6 cellular contexts compared by ENCODE assay signal in the genomic region with DNA sequence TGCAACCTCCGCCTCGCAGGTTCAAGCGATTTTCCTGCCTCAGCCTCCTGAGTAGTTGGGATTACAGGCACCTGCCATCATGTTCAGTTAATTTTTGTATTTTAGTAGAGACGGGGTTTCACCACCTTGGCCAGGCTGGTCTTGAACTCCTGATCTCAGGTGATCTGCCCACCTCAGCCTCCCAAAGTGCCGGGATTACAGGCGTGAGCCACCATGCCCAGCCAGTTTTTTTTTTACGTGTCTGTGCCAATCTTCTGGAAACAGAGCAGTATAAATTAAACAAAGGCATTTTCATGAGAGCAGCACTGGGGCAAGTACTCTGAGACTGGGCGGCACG. TPM values are rescaled to one million over a fixed set of nuclear protein-coding genes. Genes with fewer than 3 reads are reported as not detected.
DNase-seq lines count a peak whose midpoint lies in the region; ATAC-seq and TF ChIP-seq lines count a peak whose summit lies in the region.
"Not testable (repeated sequence)": the region's sequence is repeated elsewhere in the genome, so short reads cannot be mapped to it uniquely, and the experiment has no call there.

No MANE protein-coding gene starts in this region.

- not testable (repeated sequence) for H3K9ac ChIP-seq in mammary epithelial cell (ENCODE audit: insufficient read depth, low read length); smooth muscle cell (ENCODE audit: low read depth)

- H3K36me3 ChIP-seq in CD4-positive, CD25-positive, alpha-beta regulatory T cell (ENCODE audit: control insufficient read depth, insufficient read depth, low read length); Panc1 (ENCODE audit: control insufficient read depth, insufficient read depth, low read length); mammary epithelial cell (ENCODE audit: insufficient read depth, low read length); lower lobe of right lung; smooth muscle cell (ENCODE audit: low read depth): not testable (repeated sequence)

- H3K4me1 ChIP-seq in CD4-positive, CD25-positive, alpha-beta regulatory T cell (ENCODE audit: control insufficient read depth, insufficient read depth, low read length, poor library complexity, severe bottlenecking): peaks cover 45% of the 10 kb centered on the region
- H3K4me1 ChIP-seq in Panc1 (ENCODE audit: control insufficient read depth, insufficient read depth, low read length): peaks cover 29% of the 10 kb centered on the region
- peaks cover 40% of the 10 kb centered on the region for H3K4me1 ChIP-seq in mammary epithelial cell (ENCODE audit: insufficient read depth, low read length)
- H3K4me1 ChIP-seq in lower lobe of right lung: peaks cover 33% of the 10 kb centered on the region
- H3K4me1 ChIP-seq in smooth muscle cell (ENCODE audit: low read depth): not testable (repeated sequence)

- H4K20me1 ChIP-seq in mammary epithelial cell (ENCODE audit: insufficient read depth, low read length); smooth muscle cell (ENCODE audit: low read depth): not testable (repeated sequence)

- DNase-seq in CD4-positive, CD25-positive, alpha-beta regulatory T cell; Panc1 (ENCODE audit: low read depth, low spot score); activated T-cell treated with anti-CD3 and anti-CD28 coated beads, Interleukin-2, amount 50 U/mL, for 72 hours; mammary epithelial cell; lower lobe of right lung; smooth muscle cell (lab: John Stamatoyannopoulos, UW; ENCODE audit: unreplicated experiment): not testable (repeated sequence)

- in situ Hi-C loops in Panc1 (cut with HindIII; ENCODE audit: low pct_unique_long_range_greater_than_20kb, low sequenced_read_pairs); mammary epithelial cell (cut with MboI; ENCODE audit: low sequenced_read_pairs in 2 of 2): not testable (repeated sequence)

- H3K4me1 Mint-ChIP-seq in CD4-positive, CD25-positive, alpha-beta regulatory T cell: peaks cover 7 to 37% (median 20%) of the 10 kb centered on the region in 4 donors
- H3K4me1 Mint-ChIP-seq in activated T-cell treated with anti-CD3 and anti-CD28 coated beads, Interleukin-2, amount 50 U/mL, for 72 hours (ENCODE audit: low read depth): peaks cover 59% of the 10 kb centered on the region

- peak overlapping the region; percentile 74 for H3K4me2 ChIP-seq in mammary epithelial cell (ENCODE audit: insufficient read depth, low read depth, low read length)
- H3K4me2 ChIP-seq in smooth muscle cell: peak overlapping the region; percentile 64

- intact Hi-C loops in Panc1 (cut with micrococcal nuclease; ENCODE audit: unreplicated experiment); lower lobe of right lung (cut with DNase I): not testable (repeated sequence)
- intact Hi-C loops in mammary epithelial cell (cut with micrococcal nuclease): loop anchor here (1.0 kb wide), 1 partner anchor 60 kb away; no protein-coding TSS in a partner anchor

- not testable (repeated sequence) for BruUV-seq in Panc1 (replicated peaks; lab: Mats Ljungman, UMichigan); mammary epithelial cell (replicated peaks; lab: Mats Ljungman, UMichigan)

- H2AFZ ChIP-seq in mammary epithelial cell (ENCODE audit: low read depth, low read length): peak overlapping the region; percentile 67
- H2AFZ ChIP-seq in smooth muscle cell (ENCODE audit: low read depth): not testable (repeated sequence)

- H3K4me3 ChIP-seq in CD4-positive, CD25-positive, alpha-beta regulatory T cell (ENCODE audit: low read depth, low read length): peak overlapping the region; percentile 64
- H3K4me3 ChIP-seq in Panc1 (ENCODE audit: low read depth in 2 of 2, low read length in 2 of 2) (peak overlapping the region in 1 of 2 experiments; percentile 40; a peak in 2 of 4 replicates), mammary epithelial cell (replicated peaks in 1 of 3; ENCODE audit: insufficient read depth in 1 of 3, low read depth in 2 of 3, low read length in 3 of 3) (peak overlapping the region in 1 of 3 experiments; percentile 4)
- not testable (repeated sequence) for H3K4me3 ChIP-seq in lower lobe of right lung, smooth muscle cell

- not testable (repeated sequence) for H3K36me3 Mint-ChIP-seq in CD4-positive, CD25-positive, alpha-beta regulatory T cell; activated T-cell treated with anti-CD3 and anti-CD28 coated beads, Interleukin-2, amount 50 U/mL, for 72 hours (ENCODE audit: insufficient read depth in 2 of 2)

- peak overlapping the region; percentile 91 for H3K27ac ChIP-seq in CD4-positive, CD25-positive, alpha-beta regulatory T cell (ENCODE audit: insufficient read depth, low read length, poor library complexity, severe bottlenecking)
- H3K27ac ChIP-seq in Panc1 (ENCODE audit: low read length) (peak overlapping the region; percentile 75), mammary epithelial cell (ENCODE audit: insufficient read depth, low read depth, low read length) (peak overlapping the region; percentile 16), lower lobe of right lung (peak overlapping the region; percentile 65), smooth muscle cell (ENCODE audit: low read depth) (peak overlapping the region; percentile 62)

- not testable (repeated sequence) for H3K9me3 ChIP-seq in CD4-positive, CD25-positive, alpha-beta regulatory T cell (ENCODE audit: control insufficient read depth in 2 of 2, low read length in 2 of 2); Panc1 (ENCODE audit: control insufficient read depth, insufficient read depth, low read depth, low read length); mammary epithelial cell (replicated peaks; ENCODE audit: insufficient read depth, low read length); lower lobe of right lung; smooth muscle cell (replicated peaks; ENCODE audit: low read depth)

- H3K27me3 Mint-ChIP-seq in CD4-positive, CD25-positive, alpha-beta regulatory T cell; activated T-cell treated with anti-CD3 and anti-CD28 coated beads, Interleukin-2, amount 50 U/mL, for 72 hours (ENCODE audit: low read depth): not testable (repeated sequence)

- H3K27me3 ChIP-seq in CD4-positive, CD25-positive, alpha-beta regulatory T cell (ENCODE audit: control insufficient read depth, insufficient read depth, low read length); Panc1 (ENCODE audit: control insufficient read depth, insufficient read depth, low read length); mammary epithelial cell (ENCODE audit: insufficient read depth, low read length); lower lobe of right lung (ENCODE audit: low read depth); smooth muscle cell (ENCODE audit: low read depth): not testable (repeated sequence)

- H3K79me2 ChIP-seq in mammary epithelial cell (ENCODE audit: insufficient read depth, low read length) (peaks cover 19% of the 10 kb centered on the region), smooth muscle cell (ENCODE audit: low read depth) (peaks cover 14% of the 10 kb centered on the region)

- peak overlapping the region; percentile 77 to 93 (median 86) for H3K4me3 Mint-ChIP-seq in CD4-positive, CD25-positive, alpha-beta regulatory T cell
- peak overlapping the region; percentile 82 to 83 for H3K4me3 Mint-ChIP-seq in activated T-cell treated with anti-CD3 and anti-CD28 coated beads, Interleukin-2, amount 50 U/mL, for 72 hours

- POLR2A ChIA-PET in Panc1 (lab: Charles Lee): interaction anchor here (0.9 kb wide), 1 partner anchor 10 kb away, joined by 8 read pairs; no protein-coding TSS in a partner anchor

- not testable (repeated sequence) for TF ChIP-seq CTCF in Panc1 (IDR thresholded peaks at IDR 0.05); mammary epithelial cell (conservative IDR thresholded peaks at IDR 0.05 in 1 of 2, IDR thresholded peaks at IDR 0.05 in 1 of 2; ENCODE audit: extremely low read depth in 1 of 2, insufficient read depth in 1 of 2, low read depth in 1 of 2, low read length in 2 of 2); lower lobe of right lung (IDR thresholded peaks at IDR 0.05); smooth muscle cell (IDR thresholded peaks at IDR 0.05; ENCODE audit: borderline replicate concordance, insufficient read depth, poor library complexity, severe bottlenecking)

- H3F3A ChIP-seq in smooth muscle cell (ENCODE audit: low read depth): not testable (repeated sequence)

- dilution Hi-C loops in mammary epithelial cell (cut with HindIII; ENCODE audit: low sequenced_read_pairs): not testable (repeated sequence)

- CTCF ChIA-PET in Panc1 (lab: Charles Lee): interaction anchor here (0.7 to 1.1 kb wide), 2 partner anchors 16 to 17 kb away, joined by 3 to 8 read pairs; no protein-coding TSS in a partner anchor
- CTCF ChIA-PET in mammary epithelial cell (lab: Charles Lee; ENCODE audit: low non-redundant PET): not testable (repeated sequence)

- H3K27ac Mint-ChIP-seq in CD4-positive, CD25-positive, alpha-beta regulatory T cell: peak overlapping the region; percentile 84 to 97 (median 94)
- H3K27ac Mint-ChIP-seq in activated T-cell treated with anti-CD3 and anti-CD28 coated beads, Interleukin-2, amount 50 U/mL, for 72 hours: peak overlapping the region; percentile 92

- WGBS in mammary epithelial cell (ENCODE audit: low coverage, missing lambda C conversion rate): 43% methylated on average over 8 of the region's 9 CpGs
- WGBS in smooth muscle cell (ENCODE audit: low lambda C conversion rate): 94% methylated on average over 9 of the region's 9 CpGs

- not testable (repeated sequence) for ATAC-seq in CD4-positive, CD25-positive, alpha-beta regulatory T cell (ENCODE audit: low read depth in 2 of 2); Panc1; activated T-cell treated with anti-CD3 and anti-CD28 coated beads, Interleukin-2, amount 50 U/mL, for 72 hours (replicated peaks in 1 of 2); lower lobe of right lung

- not testable (repeated sequence) for H3K9me3 Mint-ChIP-seq in CD4-positive, CD25-positive, alpha-beta regulatory T cell; activated T-cell treated with anti-CD3 and anti-CD28 coated beads, Interleukin-2, amount 50 U/mL, for 72 hours

RNA-seq across cellular contexts. Expression of a gene that starts 3.4 kb away (rescaled TPM):
- total RNA-seq in CD4-positive, CD25-positive, alpha-beta regulatory T cell: 28.6 TPM
- 10 to 100 TPM; 11.0 to 23.0 (median 15.6) TPM for polyA plus RNA-seq in CD4-positive, CD25-positive, alpha-beta regulatory T cell
- total RNA-seq in Panc1 (2021; ENCODE audit: unreplicated experiment) (48.7 TPM), mammary epithelial cell (10 to 100 TPM in 1 of 2 donors, 1 to 10 TPM in 1; 8.3 to 27.8 TPM), lower lobe of right lung (16.5 TPM), smooth muscle cell (6.2 and 7.0 TPM in 2 replicates)
- 43.7 TPM for polyA plus RNA-seq in Panc1 (2012; ENCODE audit: insufficient read length)
- total RNA-seq in activated T-cell treated with anti-CD3 and anti-CD28 coated beads, Interleukin-2, amount 50 U/mL, for 72 hours: 10 to 100 TPM; 53.5 to 73.3 TPM
- polyA plus RNA-seq in mammary epithelial cell (18.4 TPM), smooth muscle cell (15.9 and 18.0 TPM in 2 replicates)
- polyA minus RNA-seq in mammary epithelial cell: 24.0 TPM

RNA-seq across cellular contexts. Expression of a gene that starts 16.8 kb away (rescaled TPM):
- 219 TPM for total RNA-seq in CD4-positive, CD25-positive, alpha-beta regulatory T cell
- polyA plus RNA-seq in CD4-positive, CD25-positive, alpha-beta regulatory T cell: 100 to 1,000 TPM; 297 to 398 (median 339) TPM
- 270 TPM for total RNA-seq in Panc1 (2021; ENCODE audit: unreplicated experiment)
- 595 TPM for polyA plus RNA-seq in Panc1 (2012; ENCODE audit: insufficient read length)
- total RNA-seq in activated T-cell treated with anti-CD3 and anti-CD28 coated beads, Interleukin-2, amount 50 U/mL, for 72 hours: 100 to 1,000 TPM; 254 to 267 TPM
- 100 to 1,000 TPM; 146 to 357 TPM for total RNA-seq in mammary epithelial cell
- polyA plus RNA-seq in mammary epithelial cell: 322 TPM
- polyA minus RNA-seq in mammary epithelial cell: 138 TPM
- total RNA-seq in lower lobe of right lung: 230 TPM
- 304 and 306 TPM in 2 replicates for total RNA-seq in smooth muscle cell
- polyA plus RNA-seq in smooth muscle cell: 492 and 548 TPM in 2 replicates

RNA-seq across cellular contexts. Expression of a gene that starts 30.8 kb away (rescaled TPM):
- 2.7 TPM for total RNA-seq in CD4-positive, CD25-positive, alpha-beta regulatory T cell
- under 1 TPM in 1 of 4 donors, not detected in 3; 0.30 TPM for polyA plus RNA-seq in CD4-positive, CD25-positive, alpha-beta regulatory T cell
- total RNA-seq in Panc1 (2021; ENCODE audit: unreplicated experiment) (6.3 TPM), mammary epithelial cell (1 to 10 TPM in 1 of 2 donors, under 1 TPM in 1; 0.83 to 8.8 TPM), lower lobe of right lung (13.5 TPM), smooth muscle cell (3.8 TPM in 2 replicates)
- 7.1 TPM for polyA plus RNA-seq in Panc1 (2012; ENCODE audit: insufficient read length)
- total RNA-seq in activated T-cell treated with anti-CD3 and anti-CD28 coated beads, Interleukin-2, amount 50 U/mL, for 72 hours: 10 to 100 TPM; 11.7 to 14.8 TPM
- polyA plus RNA-seq in mammary epithelial cell (2.4 TPM), smooth muscle cell (7.5 and 8.0 TPM in 2 replicates)
- not detected for polyA minus RNA-seq in mammary epithelial cell

RNA-seq across cellular contexts. Expression of a gene that starts 33.7 kb away (rescaled TPM):
- 33.7 TPM for total RNA-seq in CD4-positive, CD25-positive, alpha-beta regulatory T cell
- 10 to 100 TPM; 65.4 to 95.8 (median 80.3) TPM for polyA plus RNA-seq in CD4-positive, CD25-positive, alpha-beta regulatory T cell
- total RNA-seq in Panc1 (2021; ENCODE audit: unreplicated experiment): 204 TPM
- polyA plus RNA-seq in Panc1 (2012; ENCODE audit: insufficient read length): 307 TPM
- total RNA-seq in activated T-cell treated with anti-CD3 and anti-CD28 coated beads, Interleukin-2, amount 50 U/mL, for 72 hours: 100 to 1,000 TPM in 1 of 2 donors, 10 to 100 TPM in 1; 95.7 to 111 TPM
- total RNA-seq in mammary epithelial cell: 100 to 1,000 TPM in 1 of 2 donors, 10 to 100 TPM in 1; 55.3 to 143 TPM
- polyA plus RNA-seq in mammary epithelial cell: 209 TPM
- polyA minus RNA-seq in mammary epithelial cell: 20.8 TPM
- total RNA-seq in lower lobe of right lung: 93.6 TPM
- 110 and 173 TPM in 2 replicates for total RNA-seq in smooth muscle cell
- polyA plus RNA-seq in smooth muscle cell: 381 and 435 TPM in 2 replicates

RNA-seq across cellular contexts. Expression of a gene that starts 40.6 kb away (rescaled TPM):
- total RNA-seq in CD4-positive, CD25-positive, alpha-beta regulatory T cell: 4.3 TPM
- under 1 TPM in 2 of 4 donors, not detected in 2; 0.10 to 0.11 TPM for polyA plus RNA-seq in CD4-positive, CD25-positive, alpha-beta regulatory T cell
- 7.2 TPM for total RNA-seq in Panc1 (2021; ENCODE audit: unreplicated experiment)
- polyA plus RNA-seq in Panc1 (2012; ENCODE audit: insufficient read length): 11.9 TPM
- total RNA-seq in activated T-cell treated with anti-CD3 and anti-CD28 coated beads, Interleukin-2, amount 50 U/mL, for 72 hours: 1 to 10 TPM; 5.3 to 5.7 TPM
- total RNA-seq in mammary epithelial cell: 1 to 10 TPM; 1.2 to 2.9 TPM
- 0.40 TPM for polyA plus RNA-seq in mammary epithelial cell
- not detected for polyA minus RNA-seq in mammary epithelial cell
- total RNA-seq in lower lobe of right lung: 3.5 TPM
- 1.2 and 1.8 TPM in 2 replicates for total RNA-seq in smooth muscle cell
- polyA plus RNA-seq in smooth muscle cell: 2.9 and 3.7 TPM in 2 replicates

Comparison
In these comparisons a context has a peak if more than half of its experiments do, and no peak if none do; other contexts are left out.
1. H3K27ac ChIP-seq: peak in every context shown above with its lines; median percentile 91 in CD4-positive, CD25-positive, alpha-beta regulatory T cell; 75 in Panc1; 65 in lower lobe of right lung; 62 in smooth muscle cell; 16 in mammary epithelial cell.